In genomic region chr9:19922476-19923118, GRCh38 we compare ENCODE assay signal across 8 cellular contexts.
A peak's percentile ranks its signal among the peaks of the same experiment; 100 is the strongest.
DNase-seq lines count a peak whose midpoint lies in the region; ATAC-seq and TF ChIP-seq lines count a peak whose summit lies in the region.

No MANE protein-coding gene starts in this region.

- no peak for TF ChIP-seq POLR2A in uterus (IDR thresholded peaks at IDR 0.05)

- H3K4me1 ChIP-seq in Karpas-422 (ENCODE audit: low read length) (no peaks in the 10 kb centered on the region), uterus (no peaks in the 10 kb centered on the region)

- no peaks in the 10 kb centered on the region for H3K9me3 Mint-ChIP-seq in activated T-cell treated with anti-CD3 and anti-CD28 coated beads, Interleukin-2, amount 50 U/mL, for 4 hours
- H3K9me3 Mint-ChIP-seq in activated CD4-positive, alpha-beta memory T cell treated with anti-CD3 and anti-CD28 coated beads for 36 hours: no peaks in the 10 kb centered on the region

- DNase-seq in Karpas-422 (peak; percentile 48), SK-N-DZ (ENCODE audit: low spot score) (peak; percentile 63), hepatic stellate cell (ENCODE audit: low spot score) (peak; percentile 41), uterus (peak; percentile 69 to 70), HuH-7.5 (ENCODE audit: low spot score) (no peak)
- DNase-seq in activated T-cell treated with anti-CD3 and anti-CD28 coated beads, Interleukin-2, amount 50 U/mL, for 4 hours: no peak
- no peak for DNase-seq in activated CD4-positive, alpha-beta memory T cell treated with anti-CD3 and anti-CD28 coated beads for 36 hours

- H3K27me3 ChIP-seq in Karpas-422 (ENCODE audit: low read length) (no peaks in the 10 kb centered on the region), uterus (no peaks in the 10 kb centered on the region)

- H3K4me1 Mint-ChIP-seq in activated T-cell treated with anti-CD3 and anti-CD28 coated beads, Interleukin-2, amount 50 U/mL, for 4 hours (ENCODE audit: low read depth): peaks cover 10% of the 10 kb centered on the region
- H3K4me1 Mint-ChIP-seq in activated CD4-positive, alpha-beta memory T cell treated with anti-CD3 and anti-CD28 coated beads for 36 hours (ENCODE audit: low read depth): peaks cover 14% of the 10 kb centered on the region

- H3K9me2 ChIP-seq in Karpas-422 (replicated peaks; ENCODE audit: insufficient read depth, low read length): no peaks in the 10 kb centered on the region

- peaks cover 23% of the 10 kb centered on the region for H3K27me3 Mint-ChIP-seq in activated T-cell treated with anti-CD3 and anti-CD28 coated beads, Interleukin-2, amount 50 U/mL, for 4 hours (ENCODE audit: low read depth)
- H3K27me3 Mint-ChIP-seq in activated CD4-positive, alpha-beta memory T cell treated with anti-CD3 and anti-CD28 coated beads for 36 hours: peaks cover 22% of the 10 kb centered on the region

- no peak overlapping the region for H3K9ac ChIP-seq in Karpas-422 (ENCODE audit: low read length)

- ATAC-seq in activated T-cell treated with anti-CD3 and anti-CD28 coated beads, Interleukin-2, amount 50 U/mL, for 4 hours: no peak

- H3K27ac ChIP-seq in C4-2B (no peak overlapping the region), Karpas-422 (ENCODE audit: low read length) (no peak overlapping the region), uterus (no peak overlapping the region)

- H3K79me2 ChIP-seq in Karpas-422 (ENCODE audit: low read length): no peaks in the 10 kb centered on the region

- H3K4me3 ChIP-seq in Karpas-422 (ENCODE audit: low read length) (no peak overlapping the region), uterus (no peak overlapping the region)

- H3K4me3 Mint-ChIP-seq in activated T-cell treated with anti-CD3 and anti-CD28 coated beads, Interleukin-2, amount 50 U/mL, for 4 hours: no peak overlapping the region
- no peak overlapping the region for H3K4me3 Mint-ChIP-seq in activated CD4-positive, alpha-beta memory T cell treated with anti-CD3 and anti-CD28 coated beads for 36 hours

- POLR2A ChIA-PET in activated CD4-positive, alpha-beta memory T cell treated with anti-CD3 and anti-CD28 coated beads for 36 hours (lab: Charles Lee): no interaction called here

- no peak overlapping the region for H3K27ac Mint-ChIP-seq in activated CD4-positive, alpha-beta memory T cell treated with anti-CD3 and anti-CD28 coated beads for 36 hours

- TF ChIP-seq CTCF in C4-2B (conservative IDR thresholded peaks at IDR 0.05) (peak; percentile 51), uterus (IDR thresholded peaks at IDR 0.05) (peak in 3 of 4 experiments; percentile 44 to 60 (median 51))

- CTCF ChIA-PET in activated CD4-positive, alpha-beta memory T cell treated with anti-CD3 and anti-CD28 coated beads for 36 hours (lab: Charles Lee): no interaction called here

- intact Hi-C loops in uterus (cut with DNase I; ENCODE audit: low total_unique reads): no loop called here
- intact Hi-C loops in activated CD4-positive, alpha-beta memory T cell treated with anti-CD3 and anti-CD28 coated beads for 36 hours (cut with micrococcal nuclease): loop anchor here (5.0 kb wide), 1 partner anchor 455 kb away; no protein-coding TSS in a partner anchor

- H2AFZ ChIP-seq in Karpas-422 (ENCODE audit: low read length): no peak overlapping the region

- H3K36me3 ChIP-seq in Karpas-422 (ENCODE audit: insufficient read depth, low read length): no peaks in the 10 kb centered on the region
- no peaks in the 10 kb centered on the region for H3K36me3 ChIP-seq in uterus

- H3K36me3 Mint-ChIP-seq in activated T-cell treated with anti-CD3 and anti-CD28 coated beads, Interleukin-2, amount 50 U/mL, for 4 hours (ENCODE audit: insufficient read depth): no peaks in the 10 kb centered on the region
- H3K36me3 Mint-ChIP-seq in activated CD4-positive, alpha-beta memory T cell treated with anti-CD3 and anti-CD28 coated beads for 36 hours: no peaks in the 10 kb centered on the region

- no peak overlapping the region for H3K4me2 ChIP-seq in Karpas-422 (ENCODE audit: low read depth, low read length, poor library complexity, severe bottlenecking)

- H3K9me3 ChIP-seq in Karpas-422 (ENCODE audit: low read length) (no peaks in the 10 kb centered on the region), uterus (no peaks in the 10 kb centered on the region)

- H4K20me1 ChIP-seq in Karpas-422 (ENCODE audit: insufficient read depth, low read depth, low read length): no peaks in the 10 kb centered on the region

Comparison
In these comparisons a context has a peak if more than half of its experiments do, and no peak if none do; other contexts are left out.
1. DNase-seq: peak in Karpas-422 (single experiment), SK-N-DZ (single experiment), hepatic stellate cell (single experiment) and uterus (2 of 2); none in HuH-7.5 (single experiment), activated T-cell treated with anti-CD3 and anti-CD28 coated beads, Interleukin-2, amount 50 U/mL, for 4 hours (single experiment) and activated CD4-positive, alpha-beta memory T cell treated with anti-CD3 and anti-CD28 coated beads for 36 hours (single experiment).